ENCODE assay signal across 15 cellular contexts in genomic region chr7:956031-956430, GRCh38. TPM values are rescaled to one million over a fixed set of nuclear protein-coding genes. Genes with fewer than 3 reads are reported as not detected.
A peak's percentile ranks its signal among the peaks of the same experiment; 100 is the strongest.
DNase-seq lines count a peak whose midpoint lies in the region; ATAC-seq, FAIRE-seq and TF ChIP-seq lines count a peak whose summit lies in the region.
"Had no signal": no experiment of that assay in that cellular context is flagged by ENCODE, and none has a peak within 500 bp of the region (broad histone marks: within the 10 kb centered on the region; RNA-seq: fewer than 3 reads in every experiment).

No MANE protein-coding gene starts in this region.

- FAIRE-seq in GM12891 (lab: Jason Lieb, UNC): peak; percentile 13
- FAIRE-seq: GM12878 had no signal

- H3K27ac ChIP-seq in neutrophil: peak overlapping the region; percentile 23

- intact Hi-C loops in activated CD4-positive, alpha-beta T cell treated with anti-CD3 and anti-CD28 coated beads, Interleukin-2, amount 10 ng/mL, durations not matched to agents 24 days and 14 days (cut with micrococcal nuclease): loop anchor here (5.0 kb wide), 1 partner anchor 34 kb away; no protein-coding TSS in a partner anchor

- no peak overlapping the region for H3K27ac Mint-ChIP-seq in activated CD4-positive, alpha-beta T cell treated with anti-CD3 and anti-CD28 coated beads, Interleukin-2, amount 10 ng/mL, durations not matched to agents 24 days and 14 days

- TF ChIP-seq POLR2A in GM12891 (IDR thresholded peaks at IDR 0.05; ENCODE audit: low read depth, low read length): no peak

- no peaks in the 10 kb centered on the region for H3K9me3 Mint-ChIP-seq in activated CD4-positive, alpha-beta T cell treated with anti-CD3 and anti-CD28 coated beads, Interleukin-2, amount 10 ng/mL, durations not matched to agents 24 days and 14 days

- no peak overlapping the region for H3K4me3 ChIP-seq in neutrophil (ENCODE audit: low read depth in 1 of 2, low read length in 1 of 2)
- H3K4me3 ChIP-seq: GM12878 had no signal

- peaks cover 54 to 58% of the 10 kb centered on the region in 2 experiments for H3K4me1 ChIP-seq in neutrophil (ENCODE audit: control insufficient read depth in 1 of 2, insufficient read depth in 1 of 2, low read depth in 1 of 2, low read length in 1 of 2)

- H3K36me3 ChIP-seq in neutrophil: peaks cover 7% of the 10 kb centered on the region

- no peak for TF ChIP-seq CTCF in neutrophil (IDR thresholded peaks at IDR 0.05)

- peaks cover 8% of the 10 kb centered on the region for H3K27me3 Mint-ChIP-seq in activated CD4-positive, alpha-beta T cell treated with anti-CD3 and anti-CD28 coated beads, Interleukin-2, amount 10 ng/mL, durations not matched to agents 24 days and 14 days

- peak overlapping the region; percentile 39 for H3K4me3 Mint-ChIP-seq in activated CD4-positive, alpha-beta T cell treated with anti-CD3 and anti-CD28 coated beads, Interleukin-2, amount 10 ng/mL, durations not matched to agents 24 days and 14 days

- H3K36me3 Mint-ChIP-seq in activated CD4-positive, alpha-beta T cell treated with anti-CD3 and anti-CD28 coated beads, Interleukin-2, amount 10 ng/mL, durations not matched to agents 24 days and 14 days (ENCODE audit: low read depth): no peaks in the 10 kb centered on the region

- ATAC-seq in GM19328 (IDR thresholded peaks at IDR 0.05; ENCODE audit: unreplicated experiment) (no peak), GM19452 (IDR thresholded peaks at IDR 0.05; ENCODE audit: unreplicated experiment) (no peak)
- ATAC-seq: GM12878 had no signal

- H3K4me1 Mint-ChIP-seq in activated CD4-positive, alpha-beta T cell treated with anti-CD3 and anti-CD28 coated beads, Interleukin-2, amount 10 ng/mL, durations not matched to agents 24 days and 14 days: peaks cover 2% of the 10 kb centered on the region

- H3K27me3 ChIP-seq in neutrophil: no peaks in the 10 kb centered on the region

- H3K9me3 ChIP-seq in neutrophil: no peaks in the 10 kb centered on the region

- DNase-seq in activated CD4-positive, alpha-beta T cell treated with anti-CD3 and anti-CD28 coated beads, Interleukin-2, amount 10 ng/mL, durations not matched to agents 24 days and 14 days: no peak
- DNase-seq in activated CD4-positive, alpha-beta T cell treated with anti-CD3 and anti-CD28 coated beads for 48 hours: no peak
- no peak for DNase-seq in GM12891 (ENCODE audit: insufficient read length, low spot score)
- DNase-seq in cerebellum (ENCODE audit: low spot score): peak; percentile 94
- no peak for DNase-seq in stimulated activated CD4-positive, alpha-beta T cell treated with anti-CD3 and anti-CD28 coated beads, Interleukin-12 subunit alpha, Interleukin-12 subunit beta, amount 100 ng/mL, for 4 hours
- DNase-seq: activated CD8-positive, alpha-beta memory T cell treated with anti-CD3 and anti-CD28 coated beads for 24 hours; DMS79 treated with DMSO at 0.1 percent for 48 hours; foreskin melanocyte; GOT3; OCI-M1 had no signal

TF ChIP-seq in GM12891, 5 proteins besides CTCF, POLR2A, EP300 and RAD21:
- TF ChIP-seq POU2F2 (IDR thresholded peaks at IDR 0.05; ENCODE audit: low read depth, low read length) (no peak), PAX5 (IDR thresholded peaks at IDR 0.05; ENCODE audit: insufficient read depth, low read length, severe bottlenecking) (no peak), SPI1 (IDR thresholded peaks at IDR 0.05; ENCODE audit: low read depth, low read length) (no peak), TAF1 (IDR thresholded peaks at IDR 0.05; ENCODE audit: low read depth, low read length) (no peak)

RNA-seq across cellular contexts. Expression of gene ADAP1, which starts 1.6 kb away (rescaled TPM):
- total RNA-seq in activated CD4-positive, alpha-beta T cell treated with anti-CD3 and anti-CD28 coated beads, Interleukin-2, amount 10 ng/mL, durations not matched to agents 24 days and 14 days: 65.9 and 70.2 TPM in 2 replicates
- polyA plus RNA-seq in GM12891 (2012; ENCODE audit: low read depth, missing spikeins): 8.1 TPM
- 16.2 TPM for total RNA-seq in cerebellum

RNA-seq across cellular contexts. Expression of gene COX19, which starts 19.3 kb away (rescaled TPM):
- 15.3 and 22.4 TPM in 2 replicates for total RNA-seq in activated CD4-positive, alpha-beta T cell treated with anti-CD3 and anti-CD28 coated beads, Interleukin-2, amount 10 ng/mL, durations not matched to agents 24 days and 14 days
- 6.2 TPM for polyA plus RNA-seq in GM12891 (2012; ENCODE audit: low read depth, missing spikeins)
- total RNA-seq in cerebellum: 23.4 TPM

RNA-seq across cellular contexts. Expression of gene CYP2W1, which starts 26.9 kb away (rescaled TPM):
- total RNA-seq in activated CD4-positive, alpha-beta T cell treated with anti-CD3 and anti-CD28 coated beads, Interleukin-2, amount 10 ng/mL, durations not matched to agents 24 days and 14 days: not detected in 2 replicates
- not detected for polyA plus RNA-seq in GM12891 (2012; ENCODE audit: low read depth, missing spikeins)
- not detected for total RNA-seq in cerebellum
- total RNA-seq: GM12878, kidney epithelial cell had no signal
- polyA plus RNA-seq: GM12878 had no signal
